Comparison of ENCODE assay signal across 16 cellular contexts in genomic region chr1:8823295-8823664, GRCh38. TPM values are rescaled to one million over a fixed set of nuclear protein-coding genes. Genes with fewer than 3 reads are reported as not detected.
DNase-seq lines count a peak whose midpoint lies in the region; ATAC-seq, FAIRE-seq and TF ChIP-seq lines count a peak whose summit lies in the region.
"Had no signal": no experiment of that assay in that cellular context is flagged by ENCODE, and none has a peak within 500 bp of the region (broad histone marks: within the 10 kb centered on the region; RNA-seq: fewer than 3 reads in every experiment).

No MANE protein-coding gene starts in this region.

- in situ Hi-C loops in Panc1 (cut with HindIII; ENCODE audit: low pct_unique_long_range_greater_than_20kb, low sequenced_read_pairs): no loop called here
- in situ Hi-C loops in GM13977 (cut with MboI; ENCODE audit: low pct_unique_long_range_greater_than_20kb, low sequenced_read_pairs, unreplicated experiment): no loop called here

- peak overlapping the region in 3 of 11 experiments; percentile 25 to 55 (median 35); a peak in 5 of 22 replicates for H3K9ac ChIP-seq in BLaER1 treated with 17β-estradiol and CSF1 and Interleukin-3, amounts not matched to agents 10 nM and 100 nM
- no peak overlapping the region for H3K9ac ChIP-seq in H1 (replicated peaks in 1 of 4; ENCODE audit: extremely low read depth in 1 of 4, low read depth in 3 of 4, low read length in 3 of 4)

- no peak overlapping the region for H3K23ac ChIP-seq in H1 (ENCODE audit: insufficient read length)

- no peaks in the 10 kb centered on the region for H4K20me1 ChIP-seq in BLaER1 treated with 17β-estradiol and CSF1 and Interleukin-3, amounts not matched to agents 10 nM and 100 nM
- no peaks in the 10 kb centered on the region for H4K20me1 ChIP-seq in H1 (replicated peaks in 1 of 2; ENCODE audit: control insufficient read depth in 1 of 2, insufficient read depth in 2 of 2, low read length in 2 of 2)

- no peak overlapping the region for H4K91ac ChIP-seq in H1 (replicated peaks; ENCODE audit: insufficient read length, low read length)

- H2BK5ac ChIP-seq in H1 (ENCODE audit: low read depth, low read length): no peak overlapping the region

- H3K4me3 ChIP-seq in BLaER1 treated with 17β-estradiol and CSF1 and Interleukin-3, amounts not matched to agents 10 nM and 100 nM: no peak overlapping the region
- H3K4me3 ChIP-seq in Panc1 (ENCODE audit: low read depth in 2 of 2, low read length in 2 of 2) (no peak overlapping the region), H1 (ENCODE audit: extremely low read depth in 1 of 4, insufficient read depth in 2 of 4, low read depth in 3 of 4, low read length in 4 of 4) (no peak overlapping the region)
- H3K4me3 ChIP-seq: heart left ventricle had no signal

- no peaks in the 10 kb centered on the region for H3K79me1 ChIP-seq in H1 (ENCODE audit: low read depth, low read length)

- no peak for FAIRE-seq in H1 (lab: Jason Lieb, UNC)
- FAIRE-seq: TTC549 had no signal

- CTCF ChIA-PET in Panc1 (lab: Charles Lee): interaction anchor here (0.6 to 0.7 kb wide), 2 partner anchors 18 to 26 kb away, joined by 3 read pairs; no protein-coding TSS in a partner anchor
- CTCF ChIA-PET in H1 (lab: Charles Lee; ENCODE audit: partially characterized antibody): interaction anchor here (4.3 kb wide), 1 partner anchor 26 kb away, joined by 25 read pairs; no protein-coding TSS in a partner anchor

- POLR2A ChIA-PET in Panc1 (lab: Charles Lee) (interaction anchor here (0.5 kb wide), 1 partner anchor 381 kb away, joined by 4 read pairs; no protein-coding TSS in a partner anchor), H1 (lab: Charles Lee; ENCODE audit: partially characterized antibody) (interaction anchor here (1.8 kb wide), 1 partner anchor 12 kb away, joined by 4 read pairs; no protein-coding TSS in a partner anchor)

- no peak overlapping the region for H2BK20ac ChIP-seq in H1 (ENCODE audit: low read length)

- no peak overlapping the region for H2BK12ac ChIP-seq in H1 (ENCODE audit: low read depth, low read length)

- no peak for TF ChIP-seq RAD21 in H1 (IDR thresholded peaks at IDR 0.05 in 1 of 2, conservative IDR thresholded peaks at IDR 0.05 in 1 of 2; ENCODE audit: low read depth in 2 of 2, low read length in 2 of 2)

- H3K9me3 ChIP-seq in BLaER1 treated with 17β-estradiol and CSF1 and Interleukin-3, amounts not matched to agents 10 nM and 100 nM (replicated peaks in 1 of 11): no peaks in the 10 kb centered on the region
- H3K9me3 ChIP-seq in Panc1 (ENCODE audit: control insufficient read depth, insufficient read depth, low read depth, low read length): no peaks in the 10 kb centered on the region
- no peaks in the 10 kb centered on the region for H3K9me3 ChIP-seq in H1 (ENCODE audit: insufficient read depth in 2 of 2, low read depth in 1 of 2, low read length in 1 of 2)
- H3K9me3 ChIP-seq: heart left ventricle had no signal

- no peak overlapping the region for H3K4me3 Mint-ChIP-seq in osteocyte (ENCODE audit: unreplicated experiment)
- H3K4me3 Mint-ChIP-seq: activated naive CD4-positive, alpha-beta T cell treated with anti-CD3 and anti-CD28 coated beads for 36 hours; natural killer cell treated with Interleukin-12 subunit alpha and Interleukin-12 subunit beta and Interleukin-15 and Interleukin-18, amount 100 ng/mL, for 72 hours; stimulated activated naive CD8-positive, alpha-beta T cell treated with anti-CD3 and anti-CD28 coated beads, Interleukin-15, amount 100 ng/mL, for 72 hours had no signal

- BruUV-seq in Panc1 (replicated peaks; lab: Mats Ljungman, UMichigan): no TSS peak

- no peak overlapping the region for H4K8ac ChIP-seq in H1 (ENCODE audit: extremely low read depth, insufficient read depth, low read length)

- ATAC-seq in Panc1 (no peak), HG02938 (IDR thresholded peaks at IDR 0.05; ENCODE audit: unreplicated experiment) (no peak), GM19395 (IDR thresholded peaks at IDR 0.05; ENCODE audit: unreplicated experiment) (no peak)
- ATAC-seq: natural killer cell treated with Interleukin-12 subunit alpha and Interleukin-12 subunit beta and Interleukin-15 and Interleukin-18, amount 100 ng/mL, for 72 hours; stimulated activated naive CD8-positive, alpha-beta T cell treated with anti-CD3 and anti-CD28 coated beads, Interleukin-15, amount 100 ng/mL, for 72 hours had no signal

- H3K14ac ChIP-seq in H1 (ENCODE audit: insufficient read length): no peak overlapping the region

- H3K4me2 ChIP-seq in BLaER1 treated with 17β-estradiol and CSF1 and Interleukin-3, amounts not matched to agents 10 nM and 100 nM: peak overlapping the region in 6 of 11 experiments; percentile 36 to 87 (median 76); a peak in 10 of 22 replicates
- H3K4me2 ChIP-seq in H1 (ENCODE audit: insufficient read depth in 1 of 2, low read depth in 2 of 2, low read length in 2 of 2): no peak overlapping the region

- no peak for TF ChIP-seq CTCF in Panc1 (IDR thresholded peaks at IDR 0.05)
- TF ChIP-seq CTCF in H1 (IDR thresholded peaks at IDR 0.05; ENCODE audit: control extremely low read depth in 1 of 3, insufficient read depth in 1 of 3, low read depth in 1 of 3, low read length in 3 of 3): no peak
- TF ChIP-seq CTCF in osteocyte (IDR thresholded peaks at IDR 0.05): no peak
- TF ChIP-seq CTCF in GM13977 (IDR thresholded peaks at IDR 0.05; ENCODE audit: extremely low read depth, insufficient read depth, missing control alignments): no peak

- H3K23me2 ChIP-seq in H1 (ENCODE audit: low read depth, low read length): peaks cover 2% of the 10 kb centered on the region; the same call in 1 of the 2 replicates

- no peaks in the 10 kb centered on the region for H3K27me3 Mint-ChIP-seq in osteocyte (ENCODE audit: unreplicated experiment)
- H3K27me3 Mint-ChIP-seq: stimulated activated naive CD8-positive, alpha-beta T cell treated with anti-CD3 and anti-CD28 coated beads, Interleukin-15, amount 100 ng/mL, for 72 hours had no signal

- TF ChIP-seq POLR2A in H1 (IDR thresholded peaks at IDR 0.05; ENCODE audit: control extremely low read depth in 1 of 2, low read depth in 2 of 2, low read length in 2 of 2): no peak

- no peak overlapping the region for H3K56ac ChIP-seq in H1 (replicated peaks; ENCODE audit: insufficient read length, low read depth, low read length)

- H2BK120ac ChIP-seq in H1 (replicated peaks; ENCODE audit: low read depth, low read length): no peak overlapping the region

- no peak for DNase-seq in Panc1 (ENCODE audit: low read depth, low spot score)
- no peak for DNase-seq in H1 (ENCODE audit: low read depth in 1 of 2, low spot score in 2 of 2)
- no peak for DNase-seq in osteocyte (ENCODE audit: extremely low spot score, unreplicated experiment)
- DNase-seq in GM13977 (ENCODE audit: low spot score): no peak
- no peak for DNase-seq in NOMO-1 (lab: John Stamatoyannopoulos, UW; ENCODE audit: unreplicated experiment in 2 of 2)
- DNase-seq: activated CD4-positive, alpha-beta T cell treated with anti-CD3 and anti-CD28 coated beads, Interleukin-2, amount 50 U/mL, for 4 hours; activated naive CD4-positive, alpha-beta T cell treated with anti-CD3 and anti-CD28 coated beads for 36 hours; activated T-cell treated with anti-CD3 and anti-CD28 coated beads for 4 hours; NCI-H526 treated with DMSO at 0.1 percent for 48 hours; stimulated activated naive CD8-positive, alpha-beta T cell treated with anti-CD3 and anti-CD28 coated beads, Interleukin-15, amount 100 ng/mL, for 72 hours had no signal

- no peak overlapping the region for H3K4ac ChIP-seq in H1 (replicated peaks; ENCODE audit: insufficient read length, low read depth, low read length)

- H3K36me3 Mint-ChIP-seq in osteocyte (ENCODE audit: unreplicated experiment): no peaks in the 10 kb centered on the region
- H3K36me3 Mint-ChIP-seq: natural killer cell treated with Interleukin-12 subunit alpha and Interleukin-12 subunit beta and Interleukin-15 and Interleukin-18, amount 100 ng/mL, for 72 hours had no signal

- H3K79me2 ChIP-seq in H1 (ENCODE audit: control insufficient read depth in 1 of 2, insufficient read depth in 2 of 2, low read length in 2 of 2): no peaks in the 10 kb centered on the region

- no peaks in the 10 kb centered on the region for H3K36me3 ChIP-seq in BLaER1 treated with 17β-estradiol and CSF1 and Interleukin-3, amounts not matched to agents 10 nM and 100 nM
- H3K36me3 ChIP-seq in Panc1 (ENCODE audit: control insufficient read depth, insufficient read depth, low read length) (no peaks in the 10 kb centered on the region), H1 (ENCODE audit: control insufficient read depth in 2 of 4, insufficient read depth in 4 of 4, low read length in 3 of 4) (no peaks in the 10 kb centered on the region)
- H3K36me3 ChIP-seq: heart left ventricle had no signal

- no peak overlapping the region for H2AFZ ChIP-seq in H1 (ENCODE audit: low read length)

- intact Hi-C loops in Panc1 (cut with micrococcal nuclease; ENCODE audit: unreplicated experiment): no loop called here

- H3K27ac ChIP-seq in BLaER1 treated with 17β-estradiol and CSF1 and Interleukin-3, amounts not matched to agents 10 nM and 100 nM: peak overlapping the region in 4 of 11 experiments; percentile 41 to 78 (median 62); a peak in 7 of 22 replicates
- H3K27ac ChIP-seq in Panc1 (ENCODE audit: low read length): peak overlapping the region; percentile 72
- no peak overlapping the region for H3K27ac ChIP-seq in H1 (ENCODE audit: low read depth, low read length)

- 0 out of 2 replicates have a peak overlapping the region, but pooled peaks have one; percentile 29 for H2BK15ac ChIP-seq in H1 (ENCODE audit: low read length)

- H3K9me3 Mint-ChIP-seq in osteocyte (ENCODE audit: unreplicated experiment): no peaks in the 10 kb centered on the region
- H3K9me3 Mint-ChIP-seq: activated naive CD4-positive, alpha-beta T cell treated with anti-CD3 and anti-CD28 coated beads for 36 hours; natural killer cell treated with Interleukin-12 subunit alpha and Interleukin-12 subunit beta and Interleukin-15 and Interleukin-18, amount 100 ng/mL, for 72 hours; stimulated activated naive CD8-positive, alpha-beta T cell treated with anti-CD3 and anti-CD28 coated beads, Interleukin-15, amount 100 ng/mL, for 72 hours had no signal

- no peak overlapping the region for H3K18ac ChIP-seq in H1 (ENCODE audit: extremely low read depth, low read length)

- peaks cover 20 to 64% (median 33%) of the 10 kb centered on the region in 10 experiments for H3K4me1 ChIP-seq in BLaER1 treated with 17β-estradiol and CSF1 and Interleukin-3, amounts not matched to agents 10 nM and 100 nM
- H3K4me1 ChIP-seq in Panc1 (ENCODE audit: control insufficient read depth, insufficient read depth, low read length) (peaks cover 37% of the 10 kb centered on the region), H1 (replicated peaks in 1 of 4; ENCODE audit: control insufficient read depth in 3 of 4, insufficient read depth in 4 of 4, low read length in 3 of 4) (peaks cover 0 to 4% (median 3%) of the 10 kb centered on the region in 4 experiments; a peak in 3 of 7 replicates)

- WGBS in H1 (ENCODE audit: extremely low coverage in 1 of 2, insufficient coverage in 1 of 2, insufficient read length in 1 of 2, insufficient replicate concordance in 2 of 2, low coverage in 1 of 2, low lambda C conversion rate in 2 of 2, missing lambda C conversion rate in 1 of 2), 2 experiments: 97% methylated on average over 6 of the region's 6 CpGs; no CpG with 5 or more reads in 1 of the 2 experiments

- peak overlapping the region; percentile 82 for H3K27ac Mint-ChIP-seq in osteocyte (ENCODE audit: unreplicated experiment)
- H3K27ac Mint-ChIP-seq: activated naive CD4-positive, alpha-beta T cell treated with anti-CD3 and anti-CD28 coated beads for 36 hours; natural killer cell treated with Interleukin-12 subunit alpha and Interleukin-12 subunit beta and Interleukin-15 and Interleukin-18, amount 100 ng/mL, for 72 hours; stimulated activated naive CD8-positive, alpha-beta T cell treated with anti-CD3 and anti-CD28 coated beads, Interleukin-15, amount 100 ng/mL, for 72 hours had no signal

- no peak overlapping the region for H4K5ac ChIP-seq in H1 (ENCODE audit: insufficient read length, low read depth, low read length)

- no peak overlapping the region for H2AK5ac ChIP-seq in H1 (ENCODE audit: low read depth, low read length)

- peaks cover 27% of the 10 kb centered on the region for H3K4me1 Mint-ChIP-seq in osteocyte (ENCODE audit: unreplicated experiment)

- no peak for TF ChIP-seq EP300 in H1 (IDR thresholded peaks at IDR 0.05; ENCODE audit: borderline replicate concordance in 1 of 2, low read depth in 2 of 2, low read length in 2 of 2)

- H3K27me3 ChIP-seq in BLaER1 treated with 17β-estradiol and CSF1 and Interleukin-3, amounts not matched to agents 10 nM and 100 nM: no peaks in the 10 kb centered on the region
- H3K27me3 ChIP-seq in Panc1 (ENCODE audit: control insufficient read depth, insufficient read depth, low read length): no peaks in the 10 kb centered on the region
- H3K27me3 ChIP-seq in H1 (replicated peaks in 1 of 4; ENCODE audit: control insufficient read depth in 3 of 4, extremely low read depth in 1 of 4, insufficient read depth in 3 of 4, low read length in 3 of 4): no peaks in the 10 kb centered on the region
- H3K27me3 ChIP-seq: heart left ventricle had no signal

RNA-seq across cellular contexts. Expression of gene RERE, which starts 5.8 kb away (rescaled TPM):
- 217 TPM for total RNA-seq in Panc1 (2021; ENCODE audit: unreplicated experiment)
- 196 TPM for polyA plus RNA-seq in Panc1 (2012; ENCODE audit: insufficient read length)
- total RNA-seq in H1 (2021; fragmentation: NEBNext Ultra II Directional; extraction: Animal tissue kit (Norgen Biotek cat#: 25700)): 126 and 142 TPM in 2 replicates
- 15.3 and 17.5 TPM in 2 replicates for polyA plus RNA-seq in H1 (2011; rRNA removed)
- 10.6 TPM for polyA plus RNA-seq in H1 (2011; cell fraction: cytosol; rRNA removed)
- polyA plus RNA-seq in H1 (2011; cell fraction: nucleus; rRNA removed): 92.6 TPM
- polyA plus RNA-seq in H1 (2012, experiment 1 of 2): 63.0 to 85.2 TPM (median 68.9 TPM) in 4 replicates
- 48.9 TPM for polyA plus RNA-seq in H1 (2012, experiment 2 of 2)
- 54.3 TPM for polyA plus RNA-seq in H1 (2013, experiment 1 of 2)
- polyA plus RNA-seq in H1 (2013, experiment 2 of 2): 52.9 TPM
- polyA minus RNA-seq in H1 (2011; rRNA and poly(A)+ RNA removed): 140 and 169 TPM in 2 replicates
- polyA minus RNA-seq in H1 (2011; cell fraction: cytosol; rRNA and poly(A)+ RNA removed): 66.2 TPM
- polyA minus RNA-seq in H1 (2011; cell fraction: nucleus; rRNA and poly(A)+ RNA removed): 188 TPM
- total RNA-seq in osteocyte: 76.8 and 79.7 TPM in 2 replicates

RNA-seq across cellular contexts. Expression of gene ENO1, which starts 55.2 kb away (rescaled TPM):
- total RNA-seq in Panc1 (2021; ENCODE audit: unreplicated experiment): 2,480 TPM
- 3,248 TPM for polyA plus RNA-seq in Panc1 (2012; ENCODE audit: insufficient read length)
- total RNA-seq in H1 (2021; fragmentation: NEBNext Ultra II Directional; extraction: Animal tissue kit (Norgen Biotek cat#: 25700)): 2,080 and 2,117 TPM in 2 replicates
- polyA plus RNA-seq in H1 (2011; rRNA removed): 1,763 and 2,059 TPM in 2 replicates
- 2,358 TPM for polyA plus RNA-seq in H1 (2011; cell fraction: cytosol; rRNA removed)
- polyA plus RNA-seq in H1 (2011; cell fraction: nucleus; rRNA removed): 2,405 TPM
- polyA plus RNA-seq in H1 (2012, experiment 1 of 2): 1,870 to 2,736 TPM (median 2,687 TPM) in 4 replicates
- polyA plus RNA-seq in H1 (2012, experiment 2 of 2): 3,551 TPM
- polyA plus RNA-seq in H1 (2013, experiment 1 of 2): 1,002 TPM
- 997 TPM for polyA plus RNA-seq in H1 (2013, experiment 2 of 2)
- 2,726 and 2,920 TPM in 2 replicates for polyA minus RNA-seq in H1 (2011; rRNA and poly(A)+ RNA removed)
- 1,825 TPM for polyA minus RNA-seq in H1 (2011; cell fraction: cytosol; rRNA and poly(A)+ RNA removed)
- 812 TPM for polyA minus RNA-seq in H1 (2011; cell fraction: nucleus; rRNA and poly(A)+ RNA removed)
- 744 and 748 TPM in 2 replicates for total RNA-seq in osteocyte

Comparison
In these comparisons a context has a peak if more than half of its experiments do, and no peak if none do; other contexts are left out.
1. H3K4me2 ChIP-seq: peak in BLaER1 treated with 17β-estradiol and CSF1 and Interleukin-3, amounts not matched to agents 10 nM and 100 nM (6 of 11); none in H1 (0 of 2).